Comparison of ENCODE assay signal across 8 cellular contexts in genomic region chr10:70479626-70480253, GRCh38. TPM values are rescaled to one million over a fixed set of nuclear protein-coding genes. Genes with fewer than 3 reads are reported as not detected.
DNase-seq lines count a peak whose midpoint lies in the region; ATAC-seq lines count a peak whose summit lies in the region.
"Had no signal": no experiment of that assay in that cellular context is flagged by ENCODE, and none has a peak within 500 bp of the region (broad histone marks: within the 10 kb centered on the region; RNA-seq: fewer than 3 reads in every experiment).

No MANE protein-coding gene starts in this region.

- H3K4me3 Mint-ChIP-seq in activated T-helper 2 cell treated with anti-CD3 and anti-CD28 coated beads, Interferon-gamma antibody, Interleukin-2, Interleukin-4, amounts not matched to agents 10 μg/mL and 5 μg/mL and 100 μg/mL, durations not matched to agents 14 hours and 24 hours and 36 hours (ENCODE audit: low read depth) = peak overlapping the region; percentile 61
- peak overlapping the region; percentile 71 to 73 for H3K4me3 Mint-ChIP-seq in stimulated activated naive B cell treated with anti-CD40 and anti-IgM and Interleukin-4, amounts not matched to agents 10 μg/mL and 1 μg/mL and 100 μg/mL, for 72 hours

- H3K36me3 ChIP-seq in HUES48 (ENCODE audit: control insufficient read depth, insufficient read depth, low read length) = peaks cover 5% of the 10 kb centered on the region

- no peaks in the 10 kb centered on the region for H3K36me3 Mint-ChIP-seq in activated T-helper 2 cell treated with anti-CD3 and anti-CD28 coated beads, Interferon-gamma antibody, Interleukin-2, Interleukin-4, amounts not matched to agents 10 μg/mL and 5 μg/mL and 100 μg/mL, durations not matched to agents 14 hours and 24 hours and 36 hours (ENCODE audit: low read depth)
- H3K36me3 Mint-ChIP-seq in stimulated activated naive B cell treated with anti-CD40 and anti-IgM and Interleukin-4, amounts not matched to agents 10 μg/mL and 1 μg/mL and 100 μg/mL, for 72 hours = peaks cover 4% of the 10 kb centered on the region in 2 donors

- H3K27ac Mint-ChIP-seq in activated T-helper 2 cell treated with anti-CD3 and anti-CD28 coated beads, Interferon-gamma antibody, Interleukin-2, Interleukin-4, amounts not matched to agents 10 μg/mL and 5 μg/mL and 100 μg/mL, durations not matched to agents 14 hours and 24 hours and 36 hours = no peak overlapping the region
- peak overlapping the region; percentile 56 for H3K27ac Mint-ChIP-seq in stimulated activated naive B cell treated with anti-CD40 and anti-IgM and Interleukin-4, amounts not matched to agents 10 μg/mL and 1 μg/mL and 100 μg/mL, for 72 hours

- H3K27me3 Mint-ChIP-seq in activated T-helper 2 cell treated with anti-CD3 and anti-CD28 coated beads, Interferon-gamma antibody, Interleukin-2, Interleukin-4, amounts not matched to agents 10 μg/mL and 5 μg/mL and 100 μg/mL, durations not matched to agents 14 hours and 24 hours and 36 hours (ENCODE audit: low read depth) = peaks cover 41% of the 10 kb centered on the region
- peaks cover 0 to 7% of the 10 kb centered on the region in 2 donors for H3K27me3 Mint-ChIP-seq in stimulated activated naive B cell treated with anti-CD40 and anti-IgM and Interleukin-4, amounts not matched to agents 10 μg/mL and 1 μg/mL and 100 μg/mL, for 72 hours

- no peaks in the 10 kb centered on the region for H3K9me3 ChIP-seq in HUES48 (ENCODE audit: control insufficient read depth, insufficient read depth, low read length)
- no peaks in the 10 kb centered on the region for H3K9me3 ChIP-seq in iPS-18c (ENCODE audit: control insufficient read depth, insufficient read depth, low read length)

- H3K9me3 Mint-ChIP-seq in activated T-helper 2 cell treated with anti-CD3 and anti-CD28 coated beads, Interferon-gamma antibody, Interleukin-2, Interleukin-4, amounts not matched to agents 10 μg/mL and 5 μg/mL and 100 μg/mL, durations not matched to agents 14 hours and 24 hours and 36 hours = no peaks in the 10 kb centered on the region
- no peaks in the 10 kb centered on the region for H3K9me3 Mint-ChIP-seq in stimulated activated naive B cell treated with anti-CD40 and anti-IgM and Interleukin-4, amounts not matched to agents 10 μg/mL and 1 μg/mL and 100 μg/mL, for 72 hours

- no peak overlapping the region for H3K9ac ChIP-seq in HUES48 (ENCODE audit: low read depth, low read length)

- ATAC-seq in stimulated activated naive B cell treated with anti-CD40 and anti-IgM and Interleukin-4, amounts not matched to agents 10 μg/mL and 1 μg/mL and 100 μg/mL, for 72 hours (replicated peaks) = no peak
- ATAC-seq in GM21717 (IDR thresholded peaks at IDR 0.05; ENCODE audit: unreplicated experiment) = no peak

- intact Hi-C loops in activated T-helper 2 cell treated with anti-CD3 and anti-CD28 coated beads, Interferon-gamma antibody, Interleukin-2, Interleukin-4, amounts not matched to agents 10 μg/mL and 5 μg/mL and 100 μg/mL, durations not matched to agents 14 hours and 24 hours and 36 hours (cut with micrococcal nuclease) = loop anchor here (2.0 kb wide), 1 partner anchor 15 kb away; no protein-coding TSS in a partner anchor

- H3K4me1 Mint-ChIP-seq in activated T-helper 2 cell treated with anti-CD3 and anti-CD28 coated beads, Interferon-gamma antibody, Interleukin-2, Interleukin-4, amounts not matched to agents 10 μg/mL and 5 μg/mL and 100 μg/mL, durations not matched to agents 14 hours and 24 hours and 36 hours (ENCODE audit: low read depth) = peaks cover 33% of the 10 kb centered on the region
- H3K4me1 Mint-ChIP-seq in stimulated activated naive B cell treated with anti-CD40 and anti-IgM and Interleukin-4, amounts not matched to agents 10 μg/mL and 1 μg/mL and 100 μg/mL, for 72 hours = peaks cover 47 to 55% of the 10 kb centered on the region in 2 donors

- no peak for DNase-seq in activated T-helper 2 cell treated with anti-CD3 and anti-CD28 coated beads, Interferon-gamma antibody, Interleukin-2, Interleukin-4, amounts not matched to agents 10 μg/mL and 5 μg/mL and 100 μg/mL, durations not matched to agents 14 hours and 24 hours and 36 hours (ENCODE audit: low spot score)
- DNase-seq in stimulated activated naive B cell treated with anti-CD40 and anti-IgM and Interleukin-4, amounts not matched to agents 10 μg/mL and 1 μg/mL and 100 μg/mL, for 72 hours = no peak
- DNase-seq in NCI-H2081 (lab: John Stamatoyannopoulos, UW) (no peak), GM03348 (ENCODE audit: low spot score) (no peak)

- no peak overlapping the region for H3K27ac ChIP-seq in HUES48 (ENCODE audit: low read depth, low read length)

- H3K4me1 ChIP-seq in HUES48 (ENCODE audit: control insufficient read depth, insufficient read depth, low read length) = peaks cover 32% of the 10 kb centered on the region

- peaks cover 13% of the 10 kb centered on the region for H3K27me3 ChIP-seq in HUES48 (ENCODE audit: control insufficient read depth, insufficient read depth, low read length)

- H3K4me3 ChIP-seq in HUES48 (ENCODE audit: low read depth, low read length) = peak overlapping the region; percentile 92
- H3K4me3 ChIP-seq in iPS-18c (ENCODE audit: insufficient read depth, low read depth, low read length) = peak overlapping the region; percentile 77

RNA-seq across cellular contexts. Expression of gene PALD1, which starts 1.2 kb away (rescaled TPM):
- 2.1 and 2.3 TPM in 2 replicates for total RNA-seq in activated T-helper 2 cell treated with anti-CD3 and anti-CD28 coated beads, Interferon-gamma antibody, Interleukin-2, Interleukin-4, amounts not matched to agents 10 μg/mL and 5 μg/mL and 100 μg/mL, durations not matched to agents 14 hours and 24 hours and 36 hours

RNA-seq across cellular contexts. Expression of gene NODAL, which starts 38.3 kb away (rescaled TPM):
- total RNA-seq in activated T-helper 2 cell treated with anti-CD3 and anti-CD28 coated beads, Interferon-gamma antibody, Interleukin-2, Interleukin-4, amounts not matched to agents 10 μg/mL and 5 μg/mL and 100 μg/mL, durations not matched to agents 14 hours and 24 hours and 36 hours = not detected in 2 replicates
- total RNA-seq: HT1080 had no signal
